ENCODE assay signal across 6 cellular contexts in the genomic region with DNA sequence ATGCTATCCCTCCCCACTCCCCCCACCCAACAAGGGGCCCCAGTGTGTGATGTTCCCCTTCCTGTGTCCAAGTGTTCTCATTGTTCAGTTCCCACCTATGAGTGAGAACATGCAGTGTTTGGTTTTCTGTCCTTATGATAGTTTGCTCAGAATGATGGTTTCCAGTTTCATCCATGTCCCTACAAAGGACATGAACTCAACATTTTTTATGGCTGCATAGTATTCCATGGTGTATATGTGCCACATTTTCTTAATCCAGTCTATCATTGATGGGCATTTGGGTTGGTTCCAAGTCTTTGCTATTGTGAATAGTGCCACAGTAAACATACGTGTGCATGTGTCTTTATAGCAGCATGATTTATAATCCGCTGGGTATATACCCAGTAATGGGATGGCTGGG. TPM values are rescaled to one million over a fixed set of nuclear protein-coding genes. Genes with fewer than 3 reads are reported as not detected.
"Had no signal": no experiment of that assay in that cellular context is flagged by ENCODE, and none has a peak within 500 bp of the region (broad histone marks: within the 10 kb centered on the region; RNA-seq: fewer than 3 reads in every experiment).

No MANE protein-coding gene starts in this region.

RNA-seq across cellular contexts. Expression of a gene that starts 13.1 kb away (rescaled TPM):
- total RNA-seq: occipital lobe, progenitor cell of endocrine pancreas, renal cortical epithelial cell had no signal
- polyA plus RNA-seq: neural cell had no signal

RNA-seq across cellular contexts. Expression of a gene that starts 13.6 kb away (rescaled TPM):
- polyA plus RNA-seq: neural cell had no signal

RNA-seq across cellular contexts. Expression of a gene that starts 49.8 kb away (rescaled TPM):
- total RNA-seq: progenitor cell of endocrine pancreas, thyroid gland, vagina had no signal
